Comparison of ENCODE assay signal across 12 cellular contexts in genomic region chrX:114075073-114075673, GRCh38.
DNase-seq lines count a peak whose midpoint lies in the region; ATAC-seq, FAIRE-seq and TF ChIP-seq lines count a peak whose summit lies in the region.
"Had no signal": no experiment of that assay in that cellular context is flagged by ENCODE, and none has a peak within 500 bp of the region (broad histone marks: within the 10 kb centered on the region; RNA-seq: fewer than 3 reads in every experiment).

No MANE protein-coding gene starts in this region.

- no peak overlapping the region for H3K4ac ChIP-seq in H9 (ENCODE audit: low read depth, low read length)

- H2BK20ac ChIP-seq in H9 (ENCODE audit: low read depth, low read length, poor library complexity, severe bottlenecking) = no peak overlapping the region

- peak overlapping the region; percentile 21 for H3K4me2 ChIP-seq in H9 (ENCODE audit: insufficient read depth, insufficient read length, low read length)

- no peaks in the 10 kb centered on the region for H4K20me1 ChIP-seq in H9 (ENCODE audit: control insufficient read depth, insufficient read depth, insufficient read length)

- no peak overlapping the region for H3K4me3 ChIP-seq in vagina
- no peak overlapping the region for H3K4me3 ChIP-seq in naive thymus-derived CD4-positive, alpha-beta T cell (ENCODE audit: low read length)
- H3K4me3 ChIP-seq: gastrocnemius medialis had no signal

- TF ChIP-seq CTCF in AG09319 (IDR thresholded peaks at IDR 0.05; ENCODE audit: low read depth, low read length) (peak; percentile 33), H9 (conservative IDR thresholded peaks at IDR 0.05) (peak; percentile 79), foreskin keratinocyte (conservative IDR thresholded peaks at IDR 0.05) (peak; percentile 42), vagina (IDR thresholded peaks at IDR 0.05) (no peak)

- H2AFZ ChIP-seq in H9 (ENCODE audit: low read length) = no peak overlapping the region

- CTCF ChIA-PET in naive thymus-derived CD4-positive, alpha-beta T cell (lab: Charles Lee) = no interaction called here

- H4K5ac ChIP-seq in H9 (ENCODE audit: insufficient read length, low read depth, low read length) = no peak overlapping the region

- POLR2A ChIA-PET in naive thymus-derived CD4-positive, alpha-beta T cell (lab: Charles Lee) = interaction anchor here (0.7 kb wide), 1 partner anchor 783 kb away, joined by 3 read pairs; no protein-coding TSS in a partner anchor

- H3K36me3 ChIP-seq in vagina = no peaks in the 10 kb centered on the region
- H3K36me3 ChIP-seq in naive thymus-derived CD4-positive, alpha-beta T cell (ENCODE audit: control insufficient read depth in 2 of 3, insufficient read depth in 3 of 3, low read length in 3 of 3) = no peaks in the 10 kb centered on the region
- H3K36me3 ChIP-seq: gastrocnemius medialis had no signal

- H3K27ac ChIP-seq in H9 (ENCODE audit: insufficient read length, low read depth, low read length) (no peak overlapping the region), foreskin keratinocyte (no peak overlapping the region), vagina (no peak overlapping the region)
- no peak overlapping the region for H3K27ac ChIP-seq in naive thymus-derived CD4-positive, alpha-beta T cell (ENCODE audit: low read depth, low read length)
- H3K27ac ChIP-seq: gastrocnemius medialis had no signal

- ATAC-seq in foreskin keratinocyte = no peak
- no peak for ATAC-seq in naive thymus-derived CD4-positive, alpha-beta T cell
- ATAC-seq: activated T-cell treated with anti-CD3 and anti-CD28 coated beads, Interleukin-2, amount 50 U/mL, for 4 hours; gastrocnemius medialis had no signal

- no peak for TF ChIP-seq POLR2A in vagina (IDR thresholded peaks at IDR 0.05)
- no peak for TF ChIP-seq POLR2A in H54 (IDR thresholded peaks at IDR 0.05; ENCODE audit: low read depth, low read length)

- no peak overlapping the region for H3K18ac ChIP-seq in H9 (ENCODE audit: insufficient read length, low read depth, low read length)

- H3T11ph ChIP-seq in H9 (ENCODE audit: low read length) = no peak overlapping the region

- H3K27me3 Mint-ChIP-seq in H9 (ENCODE audit: low read depth) = no peaks in the 10 kb centered on the region
- no peaks in the 10 kb centered on the region for H3K27me3 Mint-ChIP-seq in naive thymus-derived CD4-positive, alpha-beta T cell
- H3K27me3 Mint-ChIP-seq: CD8-positive, alpha-beta memory T cell had no signal

- peaks cover 0 to 9% of the 10 kb centered on the region in 2 experiments; a peak in 2 of 5 replicates for H3K9me3 Mint-ChIP-seq in H9
- H3K9me3 Mint-ChIP-seq in naive thymus-derived CD4-positive, alpha-beta T cell = peaks cover 0 to 4% (median 0%) of the 10 kb centered on the region in 11 donors

- peaks cover 6% of the 10 kb centered on the region for H3K4me1 ChIP-seq in H9 (ENCODE audit: insufficient read depth, low read length)
- H3K4me1 ChIP-seq in foreskin keratinocyte = no peaks in the 10 kb centered on the region
- H3K4me1 ChIP-seq in vagina = no peaks in the 10 kb centered on the region
- H3K4me1 ChIP-seq in naive thymus-derived CD4-positive, alpha-beta T cell (ENCODE audit: control insufficient read depth in 2 of 2, insufficient read depth in 2 of 2, low read length in 2 of 2) = no peaks in the 10 kb centered on the region
- H3K4me1 ChIP-seq: gastrocnemius medialis had no signal

- no peak overlapping the region for H3K14ac ChIP-seq in H9 (ENCODE audit: insufficient read depth, low read length)

- DNase-seq in AG09319 (ENCODE audit: extremely low read depth, low read depth) (no peak), H9 (no peak), SK-N-DZ (ENCODE audit: low spot score) (peak; percentile 1), foreskin keratinocyte (no peak), NCI-H510A (lab: John Stamatoyannopoulos, UW) (no peak), vagina (ENCODE audit: extremely low spot score in 2 of 2) (no peak), H54 (ENCODE audit: insufficient read length, low spot score) (no peak)
- no peak for DNase-seq in naive thymus-derived CD4-positive, alpha-beta T cell
- DNase-seq: activated T-cell treated with anti-CD3 and anti-CD28 coated beads, Interleukin-2, amount 50 U/mL, for 4 hours; CD8-positive, alpha-beta memory T cell; gastrocnemius medialis; NCI-H146 had no signal

- H3K9ac ChIP-seq in H9 (ENCODE audit: extremely low read depth, insufficient read length, low read length) = no peak overlapping the region

- H3K4me1 Mint-ChIP-seq in H9 = peaks cover 46 to 48% of the 10 kb centered on the region in 2 experiments
- H3K4me1 Mint-ChIP-seq in naive thymus-derived CD4-positive, alpha-beta T cell = no peaks in the 10 kb centered on the region
- H3K4me1 Mint-ChIP-seq: CD8-positive, alpha-beta memory T cell had no signal

- no peak overlapping the region for H2BK12ac ChIP-seq in H9 (ENCODE audit: insufficient read length, low read depth, low read length)

- H3K27ac Mint-ChIP-seq in H9 = 0 out of 7 replicates have a peak overlapping the region, but pooled peaks of 1 of the 3 experiments have one; percentile 52
- no peak overlapping the region for H3K27ac Mint-ChIP-seq in naive thymus-derived CD4-positive, alpha-beta T cell
- H3K27ac Mint-ChIP-seq: CD8-positive, alpha-beta memory T cell had no signal

- H2BK15ac ChIP-seq in H9 (ENCODE audit: low read depth, low read length) = no peak overlapping the region

- H3K36me3 Mint-ChIP-seq in H9 (ENCODE audit: insufficient read depth in 1 of 3, low read depth in 3 of 3) = peaks cover 0 to 17% (median 5%) of the 10 kb centered on the region in 3 experiments; a peak in 5 of 7 replicates
- no peaks in the 10 kb centered on the region for H3K36me3 Mint-ChIP-seq in naive thymus-derived CD4-positive, alpha-beta T cell
- H3K36me3 Mint-ChIP-seq: CD8-positive, alpha-beta memory T cell had no signal

- H2BK120ac ChIP-seq in H9 (ENCODE audit: low read depth, low read length, poor library complexity, severe bottlenecking) = no peak overlapping the region

- no peak overlapping the region for H4K8ac ChIP-seq in H9 (replicated peaks; ENCODE audit: insufficient read length, low read depth, low read length)

- H2AK5ac ChIP-seq in H9 (ENCODE audit: insufficient read length, low read length) = no peak overlapping the region

- no peaks in the 10 kb centered on the region for H3K9me3 ChIP-seq in H9 (ENCODE audit: control insufficient read depth, low read depth, low read length)
- no peaks in the 10 kb centered on the region for H3K9me3 ChIP-seq in vagina
- no peaks in the 10 kb centered on the region for H3K9me3 ChIP-seq in naive thymus-derived CD4-positive, alpha-beta T cell (ENCODE audit: control insufficient read depth in 2 of 3, low read length in 3 of 3)
- H3K9me3 ChIP-seq: gastrocnemius medialis had no signal

- H3K23ac ChIP-seq in H9 (ENCODE audit: insufficient read length, low read depth, low read length) = no peak overlapping the region

- no peaks in the 10 kb centered on the region for H3K23me2 ChIP-seq in H9 (ENCODE audit: insufficient read length, low read depth, low read length, poor library complexity, severe bottlenecking)

- H3K4me3 Mint-ChIP-seq in H9 = peak overlapping the region in 1 of 2 experiments; percentile 1; a peak in 1 of 5 replicates
- H3K4me3 Mint-ChIP-seq in naive thymus-derived CD4-positive, alpha-beta T cell = no peak overlapping the region
- H3K4me3 Mint-ChIP-seq: activated T-cell treated with anti-CD3 and anti-CD28 coated beads, Interleukin-2, amount 50 U/mL, for 4 hours; CD8-positive, alpha-beta memory T cell had no signal

- no CpG with 5 or more reads among the region's 4 CpGs for WGBS in H9 (ENCODE audit: extremely low coverage, insufficient read length, low lambda C conversion rate)

- no peak for FAIRE-seq in H54 (lab: Jason Lieb, UNC)

- no peaks in the 10 kb centered on the region for H3K79me1 ChIP-seq in H9 (ENCODE audit: insufficient read depth, low read depth, low read length, poor library complexity, severe bottlenecking)

- H3K27me3 ChIP-seq in H9 (ENCODE audit: insufficient read depth, low read length) = no peaks in the 10 kb centered on the region
- H3K27me3 ChIP-seq in foreskin keratinocyte = no peaks in the 10 kb centered on the region
- no peaks in the 10 kb centered on the region for H3K27me3 ChIP-seq in vagina
- H3K27me3 ChIP-seq in naive thymus-derived CD4-positive, alpha-beta T cell (ENCODE audit: control insufficient read depth in 2 of 2, insufficient read depth in 2 of 2, low read length in 2 of 2) = no peaks in the 10 kb centered on the region
- H3K27me3 ChIP-seq: gastrocnemius medialis had no signal

- no peaks in the 10 kb centered on the region for H3K79me2 ChIP-seq in H9 (ENCODE audit: insufficient read depth, low read length)

- H4K91ac ChIP-seq in H9 (ENCODE audit: insufficient read length, low read depth, low read length) = no peak overlapping the region

- H3K56ac ChIP-seq in H9 (ENCODE audit: insufficient read length, low read depth, low read length) = no peak overlapping the region

- intact Hi-C loops in vagina (cut with DNase I) = no loop called here
- intact Hi-C loops in naive thymus-derived CD4-positive, alpha-beta T cell (cut with micrococcal nuclease) = no loop called here

- no peak overlapping the region for H2BK5ac ChIP-seq in H9 (ENCODE audit: insufficient read length, low read length)

Comparison
In these comparisons a context has a peak if more than half of its experiments do, and no peak if none do; other contexts are left out.
1. CTCF ChIP-seq: peak in AG09319 (single experiment), H9 (single experiment) and foreskin keratinocyte (single experiment); none in vagina (0 of 3).